In the genomic region with DNA sequence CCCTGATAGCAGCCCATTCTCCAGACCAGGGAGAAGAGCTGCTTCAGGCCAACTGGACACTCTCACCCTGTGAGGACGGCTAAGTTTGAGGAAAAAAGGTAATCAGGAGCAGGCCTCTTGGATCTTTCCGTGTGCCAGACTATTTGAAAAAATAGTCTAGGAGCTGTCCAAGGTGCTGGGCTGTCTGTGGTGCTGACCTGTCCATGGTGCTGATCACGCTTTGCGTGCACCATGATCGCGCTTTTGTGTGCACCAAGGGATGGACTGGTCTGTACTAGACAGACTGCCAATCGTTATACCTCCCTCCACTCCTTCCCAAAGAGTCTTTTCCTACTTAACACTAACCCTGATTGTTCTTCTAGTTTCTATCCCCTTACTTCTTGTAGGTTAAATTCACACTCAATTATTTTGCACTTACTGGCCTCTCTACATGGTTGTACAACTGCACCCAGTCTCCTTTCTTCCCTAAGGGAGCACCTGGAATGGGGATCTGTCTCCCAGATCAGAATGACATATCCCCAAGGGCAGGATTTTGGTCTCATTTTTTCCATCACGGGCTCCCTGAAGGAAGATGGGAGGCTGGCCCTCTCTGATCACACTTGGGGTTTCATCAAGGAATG, we compare ENCODE assay signal across 1 cellular context.
A peak's percentile ranks its signal among the peaks of the same experiment; 100 is the strongest.
TF ChIP-seq lines count a peak whose summit lies in the region.

No MANE protein-coding gene starts in this region.

TF ChIP-seq in K562, 482 proteins besides CTCF, POLR2A, EP300 and RAD21 (continued from another document and continues in another):
- TF ChIP-seq ZNF407 (IDR thresholded peaks at IDR 0.05; ENCODE audit: low read depth) (no peak), EHMT2 (IDR thresholded peaks at IDR 0.05) (peak; percentile 100), TSHZ1 (CRISPR knock-in tag; IDR thresholded peaks at IDR 0.05) (0 out of 2 replicates have a peak, but pooled peaks have one; percentile 35), THRA (IDR thresholded peaks at IDR 0.05) (no peak), EGR1 (conservative IDR thresholded peaks at IDR 0.05) (no peak), NFE2 (IDR thresholded peaks at IDR 0.05; ENCODE audit: low read depth) (no peak), MIER1 (IDR thresholded peaks at IDR 0.05; ENCODE audit: low read depth) (peak; percentile 99), ZFP30 (CRISPR knock-in tag; IDR thresholded peaks at IDR 0.05; ENCODE audit: borderline replicate concordance) (no peak), CBX3 (IDR thresholded peaks at IDR 0.05; ENCODE audit: borderline replicate concordance in 1 of 2, low read length in 2 of 2) (peak; percentile 61 to 90; a peak in 2 of 3 replicates), ZNF165 (CRISPR knock-in tag; IDR thresholded peaks at IDR 0.05; ENCODE audit: borderline replicate concordance) (peak; percentile 74; the same call in 1 of the 2 replicates), ID3 (CRISPR knock-in tag; IDR thresholded peaks at IDR 0.05) (no peak), ID3 (tag; IDR thresholded peaks at IDR 0.05) (peak; percentile 87; the same call in 1 of the 2 replicates), ZNF717 (CRISPR knock-in tag; IDR thresholded peaks at IDR 0.05) (no peak), ZBTB5 (IDR thresholded peaks at IDR 0.05) (no peak), NCOA2 (IDR thresholded peaks at IDR 0.05; ENCODE audit: partially characterized antibody in 2 of 2) (no peak), STAT6 (CRISPR knock-in tag; IDR thresholded peaks at IDR 0.05) (no peak)
- TF ChIP-seq, protein P1, sequence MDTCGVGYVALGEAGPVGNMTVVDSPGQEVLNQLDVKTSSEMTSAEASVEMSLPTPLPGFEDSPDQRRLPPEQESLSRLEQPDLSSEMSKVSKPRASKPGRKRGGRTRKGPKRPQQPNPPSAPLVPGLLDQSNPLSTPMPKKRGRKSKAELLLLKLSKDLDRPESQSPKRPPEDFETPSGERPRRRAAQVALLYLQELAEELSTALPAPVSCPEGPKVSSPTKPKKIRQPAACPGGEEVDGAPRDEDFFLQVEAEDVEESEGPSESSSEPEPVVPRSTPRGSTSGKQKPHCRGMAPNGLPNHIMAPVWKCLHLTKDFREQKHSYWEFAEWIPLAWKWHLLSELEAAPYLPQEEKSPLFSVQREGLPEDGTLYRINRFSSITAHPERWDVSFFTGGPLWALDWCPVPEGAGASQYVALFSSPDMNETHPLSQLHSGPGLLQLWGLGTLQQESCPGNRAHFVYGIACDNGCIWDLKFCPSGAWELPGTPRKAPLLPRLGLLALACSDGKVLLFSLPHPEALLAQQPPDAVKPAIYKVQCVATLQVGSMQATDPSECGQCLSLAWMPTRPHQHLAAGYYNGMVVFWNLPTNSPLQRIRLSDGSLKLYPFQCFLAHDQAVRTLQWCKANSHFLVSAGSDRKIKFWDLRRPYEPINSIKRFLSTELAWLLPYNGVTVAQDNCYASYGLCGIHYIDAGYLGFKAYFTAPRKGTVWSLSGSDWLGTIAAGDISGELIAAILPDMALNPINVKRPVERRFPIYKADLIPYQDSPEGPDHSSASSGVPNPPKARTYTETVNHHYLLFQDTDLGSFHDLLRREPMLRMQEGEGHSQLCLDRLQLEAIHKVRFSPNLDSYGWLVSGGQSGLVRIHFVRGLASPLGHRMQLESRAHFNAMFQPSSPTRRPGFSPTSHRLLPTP (IDR thresholded peaks at IDR 0.05; ENCODE audit: borderline replicate concordance, extremely low read depth, insufficient read length): no peak
- TF ChIP-seq, protein P2, sequence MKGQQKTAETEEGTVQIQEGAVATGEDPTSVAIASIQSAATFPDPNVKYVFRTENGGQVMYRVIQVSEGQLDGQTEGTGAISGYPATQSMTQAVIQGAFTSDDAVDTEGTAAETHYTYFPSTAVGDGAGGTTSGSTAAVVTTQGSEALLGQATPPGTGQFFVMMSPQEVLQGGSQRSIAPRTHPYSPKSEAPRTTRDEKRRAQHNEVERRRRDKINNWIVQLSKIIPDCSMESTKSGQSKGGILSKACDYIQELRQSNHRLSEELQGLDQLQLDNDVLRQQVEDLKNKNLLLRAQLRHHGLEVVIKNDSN (CRISPR knock-in tag; IDR thresholded peaks at IDR 0.05): peak; percentile 56
- TF ChIP-seq, protein P3, sequence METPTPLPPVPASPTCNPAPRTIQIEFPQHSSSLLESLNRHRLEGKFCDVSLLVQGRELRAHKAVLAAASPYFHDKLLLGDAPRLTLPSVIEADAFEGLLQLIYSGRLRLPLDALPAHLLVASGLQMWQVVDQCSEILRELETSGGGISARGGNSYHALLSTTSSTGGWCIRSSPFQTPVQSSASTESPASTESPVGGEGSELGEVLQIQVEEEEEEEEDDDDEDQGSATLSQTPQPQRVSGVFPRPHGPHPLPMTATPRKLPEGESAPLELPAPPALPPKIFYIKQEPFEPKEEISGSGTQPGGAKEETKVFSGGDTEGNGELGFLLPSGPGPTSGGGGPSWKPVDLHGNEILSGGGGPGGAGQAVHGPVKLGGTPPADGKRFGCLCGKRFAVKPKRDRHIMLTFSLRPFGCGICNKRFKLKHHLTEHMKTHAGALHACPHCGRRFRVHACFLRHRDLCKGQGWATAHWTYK (CRISPR knock-in tag; IDR thresholded peaks at IDR 0.05): peak; percentile 91; the same call in 1 of the 2 replicates
